Comparison of ENCODE assay signal across 7 cellular contexts in the genomic region with DNA sequence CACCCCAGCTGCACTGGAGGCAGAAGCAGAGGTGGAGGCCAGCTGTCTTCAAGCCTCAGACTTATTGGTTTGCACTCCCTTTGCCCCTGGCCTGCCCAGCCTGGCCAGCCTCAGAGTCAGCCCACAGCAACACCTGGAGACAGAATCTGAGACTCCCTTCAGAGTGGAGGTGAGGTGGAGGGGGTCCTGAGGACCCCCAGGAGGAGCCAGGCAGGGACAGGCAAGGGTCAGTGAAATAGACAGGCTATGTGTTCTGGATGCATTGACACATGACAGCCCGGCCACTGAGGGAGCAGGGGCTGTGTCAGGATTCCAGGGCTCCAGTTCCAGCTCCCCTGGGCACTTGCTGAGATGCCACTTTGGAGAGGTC.
"Had no signal": no experiment of that assay in that cellular context is flagged by ENCODE, and none has a peak within 500 bp of the region (broad histone marks: within the 10 kb centered on the region; RNA-seq: fewer than 3 reads in every experiment).

No MANE protein-coding gene starts in this region.

- DNase-seq: GOT3, H9, HCEC 1CT, KBM-7 had no signal

- H3K27ac ChIP-seq: HL-60 had no signal

- H3K27ac Mint-ChIP-seq: IgD-negative memory B cell had no signal

- ATAC-seq: HepG2 had no signal

- H3K4me3 Mint-ChIP-seq: IgD-negative memory B cell had no signal

- H3K36me3 Mint-ChIP-seq: IgD-negative memory B cell had no signal
